ENCODE assay signal across 1 cellular context in the genomic region with DNA sequence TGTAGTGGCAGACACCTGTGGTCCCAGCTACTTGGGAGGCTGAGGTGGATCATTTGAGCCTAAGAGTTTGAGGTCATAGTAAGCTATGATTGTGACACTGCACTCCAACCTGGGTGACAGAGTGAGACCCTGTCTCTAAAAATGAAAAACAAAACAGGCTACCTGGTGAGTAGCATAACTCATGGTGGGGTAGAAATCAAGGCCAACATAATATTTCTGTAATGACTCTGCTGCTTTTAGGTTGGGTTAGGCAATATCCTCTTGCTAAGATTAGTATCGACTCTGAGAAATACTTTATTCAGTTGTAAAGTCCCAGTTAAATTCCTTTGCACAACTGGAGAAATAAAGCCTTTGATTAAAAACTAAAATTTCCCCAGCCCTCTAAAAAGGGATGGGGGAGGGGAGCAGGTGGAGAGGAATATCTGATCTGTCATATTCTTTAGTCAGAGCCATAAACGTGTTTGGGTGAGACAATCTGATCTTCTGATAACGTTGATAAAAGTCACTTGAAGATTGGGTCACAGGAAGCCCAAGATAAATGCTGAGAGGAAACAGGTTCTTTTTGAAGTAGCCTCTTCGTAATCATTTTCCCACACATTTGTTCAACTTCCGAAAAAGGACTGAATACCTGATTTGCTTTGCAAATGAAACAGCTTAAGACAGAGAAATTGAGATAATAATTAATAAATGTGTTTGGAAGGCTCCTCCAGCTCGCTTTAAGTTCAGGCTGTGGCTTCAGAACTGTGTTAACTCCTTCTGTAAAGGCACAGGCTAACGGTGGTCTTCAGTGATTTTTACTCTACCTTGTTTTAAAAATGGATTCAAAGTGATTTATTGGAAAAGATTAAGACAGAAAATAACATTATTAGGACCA.
TF ChIP-seq lines count a peak whose summit lies in the region.

No MANE protein-coding gene starts in this region.

TF ChIP-seq in WTC11, 78 proteins besides CTCF, POLR2A, EP300 and RAD21 (continued from another document):
- TF ChIP-seq GRHL2 (CRISPR knock-in tag; IDR thresholded peaks at IDR 0.05; ENCODE audit: insufficient replicate concordance, severe bottlenecking) (no peak), NR1H2 (CRISPR knock-in tag; IDR thresholded peaks at IDR 0.05) (no peak)
- TF ChIP-seq, protein P1, sequence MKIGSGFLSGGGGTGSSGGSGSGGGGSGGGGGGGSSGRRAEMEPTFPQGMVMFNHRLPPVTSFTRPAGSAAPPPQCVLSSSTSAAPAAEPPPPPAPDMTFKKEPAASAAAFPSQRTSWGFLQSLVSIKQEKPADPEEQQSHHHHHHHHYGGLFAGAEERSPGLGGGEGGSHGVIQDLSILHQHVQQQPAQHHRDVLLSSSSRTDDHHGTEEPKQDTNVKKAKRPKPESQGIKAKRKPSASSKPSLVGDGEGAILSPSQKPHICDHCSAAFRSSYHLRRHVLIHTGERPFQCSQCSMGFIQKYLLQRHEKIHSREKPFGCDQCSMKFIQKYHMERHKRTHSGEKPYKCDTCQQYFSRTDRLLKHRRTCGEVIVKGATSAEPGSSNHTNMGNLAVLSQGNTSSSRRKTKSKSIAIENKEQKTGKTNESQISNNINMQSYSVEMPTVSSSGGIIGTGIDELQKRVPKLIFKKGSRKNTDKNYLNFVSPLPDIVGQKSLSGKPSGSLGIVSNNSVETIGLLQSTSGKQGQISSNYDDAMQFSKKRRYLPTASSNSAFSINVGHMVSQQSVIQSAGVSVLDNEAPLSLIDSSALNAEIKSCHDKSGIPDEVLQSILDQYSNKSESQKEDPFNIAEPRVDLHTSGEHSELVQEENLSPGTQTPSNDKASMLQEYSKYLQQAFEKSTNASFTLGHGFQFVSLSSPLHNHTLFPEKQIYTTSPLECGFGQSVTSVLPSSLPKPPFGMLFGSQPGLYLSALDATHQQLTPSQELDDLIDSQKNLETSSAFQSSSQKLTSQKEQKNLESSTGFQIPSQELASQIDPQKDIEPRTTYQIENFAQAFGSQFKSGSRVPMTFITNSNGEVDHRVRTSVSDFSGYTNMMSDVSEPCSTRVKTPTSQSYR (CRISPR knock-in tag; IDR thresholded peaks at IDR 0.05): no peak
